ENCODE assay signal across 1 cellular context in genomic region chr1:25771246-25772114, GRCh38.
TF ChIP-seq lines count a peak whose summit lies in the region.

No MANE protein-coding gene starts in this region.

TF ChIP-seq in K562, 482 proteins besides CTCF, POLR2A, EP300 and RAD21 (continues in another document):
- TF ChIP-seq MEIS2 (IDR thresholded peaks at IDR 0.05; ENCODE audit: partially characterized antibody) (peak; percentile 97), TFAP4 (CRISPR knock-in tag; IDR thresholded peaks at IDR 0.05; ENCODE audit: borderline replicate concordance) (0 out of 2 replicates have a peak, but pooled peaks have one; percentile 15), TCF3 (CRISPR knock-in tag; IDR thresholded peaks at IDR 0.05) (no peak), ZFP36 (IDR thresholded peaks at IDR 0.05; ENCODE audit: low read depth, low read length, partially characterized antibody) (no peak), ZNF140 (CRISPR knock-in tag; IDR thresholded peaks at IDR 0.05) (no peak), FOXM1 (IDR thresholded peaks at IDR 0.05; ENCODE audit: low read depth) (no peak), FOXM1 (CRISPR knock-in tag; IDR thresholded peaks at IDR 0.05; ENCODE audit: low read depth) (no peak), HDAC2 (IDR thresholded peaks at IDR 0.05) (no peak), BRD4 (IDR thresholded peaks at IDR 0.05) (no peak), ZNF696 (CRISPR knock-in tag; conservative IDR thresholded peaks at IDR 0.05) (no peak), ZBTB33 (CRISPR knock-in tag; IDR thresholded peaks at IDR 0.05) (peak; percentile 20; the same call in 1 of the 2 replicates), ZNF133 (CRISPR knock-in tag; IDR thresholded peaks at IDR 0.05) (no peak), XRCC4 (IDR thresholded peaks at IDR 0.05; ENCODE audit: extremely low read depth, insufficient read depth, insufficient read length) (no peak), NCOA2 (IDR thresholded peaks at IDR 0.05; ENCODE audit: partially characterized antibody in 2 of 2) (no peak), HSF4 (CRISPR knock-in tag; IDR thresholded peaks at IDR 0.05; ENCODE audit: borderline replicate concordance) (no peak), KLF1 (tag; IDR thresholded peaks at IDR 0.05) (no peak), ZBED1 (IDR thresholded peaks at IDR 0.05) (no peak), MCM5 (IDR thresholded peaks at IDR 0.05; ENCODE audit: low read depth) (no peak), ZNF583 (CRISPR knock-in tag; IDR thresholded peaks at IDR 0.05) (no peak), CHD4 (IDR thresholded peaks at IDR 0.05; ENCODE audit: insufficient read depth, insufficient replicate concordance, low read depth, low read length, poor library complexity, severe bottlenecking) (no peak), ETV1 (tag; conservative IDR thresholded peaks at IDR 0.05; ENCODE audit: low read depth) (peak; percentile 77), RBM22 (IDR thresholded peaks at IDR 0.05; ENCODE audit: low read depth, low read length, poor library complexity, severe bottlenecking) (no peak), SMAD3 (CRISPR knock-in tag; conservative IDR thresholded peaks at IDR 0.05) (no peak), ETV5 (CRISPR knock-in tag; IDR thresholded peaks at IDR 0.05; ENCODE audit: low read depth) (no peak), RBM17 (IDR thresholded peaks at IDR 0.05; ENCODE audit: borderline replicate concordance, low read depth, low read length) (no peak), BHLHE40 (IDR thresholded peaks at IDR 0.05; ENCODE audit: low read length) (peak; percentile 58; the same call in 1 of the 2 replicates), ZKSCAN1 (IDR thresholded peaks at IDR 0.05; ENCODE audit: low read depth, low read length) (no peak)
- TF ChIP-seq, protein P1, sequence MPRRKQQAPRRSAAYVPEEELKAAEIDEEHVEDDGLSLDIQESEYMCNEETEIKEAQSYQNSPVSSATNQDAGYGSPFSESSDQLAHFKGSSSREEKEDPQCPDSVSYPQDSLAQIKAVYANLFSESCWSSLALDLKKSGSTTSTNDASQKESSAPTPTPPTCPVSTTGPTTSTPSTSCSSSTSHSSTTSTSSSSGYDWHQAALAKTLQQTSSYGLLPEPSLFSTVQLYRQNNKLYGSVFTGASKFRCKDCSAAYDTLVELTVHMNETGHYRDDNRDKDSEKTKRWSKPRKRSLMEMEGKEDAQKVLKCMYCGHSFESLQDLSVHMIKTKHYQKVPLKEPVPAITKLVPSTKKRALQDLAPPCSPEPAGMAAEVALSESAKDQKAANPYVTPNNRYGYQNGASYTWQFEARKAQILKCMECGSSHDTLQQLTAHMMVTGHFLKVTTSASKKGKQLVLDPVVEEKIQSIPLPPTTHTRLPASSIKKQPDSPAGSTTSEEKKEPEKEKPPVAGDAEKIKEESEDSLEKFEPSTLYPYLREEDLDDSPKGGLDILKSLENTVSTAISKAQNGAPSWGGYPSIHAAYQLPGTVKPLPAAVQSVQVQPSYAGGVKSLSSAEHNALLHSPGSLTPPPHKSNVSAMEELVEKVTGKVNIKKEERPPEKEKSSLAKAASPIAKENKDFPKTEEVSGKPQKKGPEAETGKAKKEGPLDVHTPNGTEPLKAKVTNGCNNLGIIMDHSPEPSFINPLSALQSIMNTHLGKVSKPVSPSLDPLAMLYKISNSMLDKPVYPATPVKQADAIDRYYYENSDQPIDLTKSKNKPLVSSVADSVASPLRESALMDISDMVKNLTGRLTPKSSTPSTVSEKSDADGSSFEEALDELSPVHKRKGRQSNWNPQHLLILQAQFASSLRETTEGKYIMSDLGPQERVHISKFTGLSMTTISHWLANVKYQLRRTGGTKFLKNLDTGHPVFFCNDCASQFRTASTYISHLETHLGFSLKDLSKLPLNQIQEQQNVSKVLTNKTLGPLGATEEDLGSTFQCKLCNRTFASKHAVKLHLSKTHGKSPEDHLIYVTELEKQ (CRISPR knock-in tag; IDR thresholded peaks at IDR 0.05) = no peak
- TF ChIP-seq, protein P2, sequence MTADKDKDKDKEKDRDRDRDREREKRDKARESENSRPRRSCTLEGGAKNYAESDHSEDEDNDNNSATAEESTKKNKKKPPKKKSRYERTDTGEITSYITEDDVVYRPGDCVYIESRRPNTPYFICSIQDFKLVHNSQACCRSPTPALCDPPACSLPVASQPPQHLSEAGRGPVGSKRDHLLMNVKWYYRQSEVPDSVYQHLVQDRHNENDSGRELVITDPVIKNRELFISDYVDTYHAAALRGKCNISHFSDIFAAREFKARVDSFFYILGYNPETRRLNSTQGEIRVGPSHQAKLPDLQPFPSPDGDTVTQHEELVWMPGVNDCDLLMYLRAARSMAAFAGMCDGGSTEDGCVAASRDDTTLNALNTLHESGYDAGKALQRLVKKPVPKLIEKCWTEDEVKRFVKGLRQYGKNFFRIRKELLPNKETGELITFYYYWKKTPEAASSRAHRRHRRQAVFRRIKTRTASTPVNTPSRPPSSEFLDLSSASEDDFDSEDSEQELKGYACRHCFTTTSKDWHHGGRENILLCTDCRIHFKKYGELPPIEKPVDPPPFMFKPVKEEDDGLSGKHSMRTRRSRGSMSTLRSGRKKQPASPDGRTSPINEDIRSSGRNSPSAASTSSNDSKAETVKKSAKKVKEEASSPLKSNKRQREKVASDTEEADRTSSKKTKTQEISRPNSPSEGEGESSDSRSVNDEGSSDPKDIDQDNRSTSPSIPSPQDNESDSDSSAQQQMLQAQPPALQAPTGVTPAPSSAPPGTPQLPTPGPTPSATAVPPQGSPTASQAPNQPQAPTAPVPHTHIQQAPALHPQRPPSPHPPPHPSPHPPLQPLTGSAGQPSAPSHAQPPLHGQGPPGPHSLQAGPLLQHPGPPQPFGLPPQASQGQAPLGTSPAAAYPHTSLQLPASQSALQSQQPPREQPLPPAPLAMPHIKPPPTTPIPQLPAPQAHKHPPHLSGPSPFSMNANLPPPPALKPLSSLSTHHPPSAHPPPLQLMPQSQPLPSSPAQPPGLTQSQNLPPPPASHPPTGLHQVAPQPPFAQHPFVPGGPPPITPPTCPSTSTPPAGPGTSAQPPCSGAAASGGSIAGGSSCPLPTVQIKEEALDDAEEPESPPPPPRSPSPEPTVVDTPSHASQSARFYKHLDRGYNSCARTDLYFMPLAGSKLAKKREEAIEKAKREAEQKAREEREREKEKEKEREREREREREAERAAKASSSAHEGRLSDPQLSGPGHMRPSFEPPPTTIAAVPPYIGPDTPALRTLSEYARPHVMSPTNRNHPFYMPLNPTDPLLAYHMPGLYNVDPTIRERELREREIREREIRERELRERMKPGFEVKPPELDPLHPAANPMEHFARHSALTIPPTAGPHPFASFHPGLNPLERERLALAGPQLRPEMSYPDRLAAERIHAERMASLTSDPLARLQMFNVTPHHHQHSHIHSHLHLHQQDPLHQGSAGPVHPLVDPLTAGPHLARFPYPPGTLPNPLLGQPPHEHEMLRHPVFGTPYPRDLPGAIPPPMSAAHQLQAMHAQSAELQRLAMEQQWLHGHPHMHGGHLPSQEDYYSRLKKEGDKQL (CRISPR knock-in tag; IDR thresholded peaks at IDR 0.05; ENCODE audit: borderline replicate concordance) = no peak
- TF ChIP-seq, protein P3, sequence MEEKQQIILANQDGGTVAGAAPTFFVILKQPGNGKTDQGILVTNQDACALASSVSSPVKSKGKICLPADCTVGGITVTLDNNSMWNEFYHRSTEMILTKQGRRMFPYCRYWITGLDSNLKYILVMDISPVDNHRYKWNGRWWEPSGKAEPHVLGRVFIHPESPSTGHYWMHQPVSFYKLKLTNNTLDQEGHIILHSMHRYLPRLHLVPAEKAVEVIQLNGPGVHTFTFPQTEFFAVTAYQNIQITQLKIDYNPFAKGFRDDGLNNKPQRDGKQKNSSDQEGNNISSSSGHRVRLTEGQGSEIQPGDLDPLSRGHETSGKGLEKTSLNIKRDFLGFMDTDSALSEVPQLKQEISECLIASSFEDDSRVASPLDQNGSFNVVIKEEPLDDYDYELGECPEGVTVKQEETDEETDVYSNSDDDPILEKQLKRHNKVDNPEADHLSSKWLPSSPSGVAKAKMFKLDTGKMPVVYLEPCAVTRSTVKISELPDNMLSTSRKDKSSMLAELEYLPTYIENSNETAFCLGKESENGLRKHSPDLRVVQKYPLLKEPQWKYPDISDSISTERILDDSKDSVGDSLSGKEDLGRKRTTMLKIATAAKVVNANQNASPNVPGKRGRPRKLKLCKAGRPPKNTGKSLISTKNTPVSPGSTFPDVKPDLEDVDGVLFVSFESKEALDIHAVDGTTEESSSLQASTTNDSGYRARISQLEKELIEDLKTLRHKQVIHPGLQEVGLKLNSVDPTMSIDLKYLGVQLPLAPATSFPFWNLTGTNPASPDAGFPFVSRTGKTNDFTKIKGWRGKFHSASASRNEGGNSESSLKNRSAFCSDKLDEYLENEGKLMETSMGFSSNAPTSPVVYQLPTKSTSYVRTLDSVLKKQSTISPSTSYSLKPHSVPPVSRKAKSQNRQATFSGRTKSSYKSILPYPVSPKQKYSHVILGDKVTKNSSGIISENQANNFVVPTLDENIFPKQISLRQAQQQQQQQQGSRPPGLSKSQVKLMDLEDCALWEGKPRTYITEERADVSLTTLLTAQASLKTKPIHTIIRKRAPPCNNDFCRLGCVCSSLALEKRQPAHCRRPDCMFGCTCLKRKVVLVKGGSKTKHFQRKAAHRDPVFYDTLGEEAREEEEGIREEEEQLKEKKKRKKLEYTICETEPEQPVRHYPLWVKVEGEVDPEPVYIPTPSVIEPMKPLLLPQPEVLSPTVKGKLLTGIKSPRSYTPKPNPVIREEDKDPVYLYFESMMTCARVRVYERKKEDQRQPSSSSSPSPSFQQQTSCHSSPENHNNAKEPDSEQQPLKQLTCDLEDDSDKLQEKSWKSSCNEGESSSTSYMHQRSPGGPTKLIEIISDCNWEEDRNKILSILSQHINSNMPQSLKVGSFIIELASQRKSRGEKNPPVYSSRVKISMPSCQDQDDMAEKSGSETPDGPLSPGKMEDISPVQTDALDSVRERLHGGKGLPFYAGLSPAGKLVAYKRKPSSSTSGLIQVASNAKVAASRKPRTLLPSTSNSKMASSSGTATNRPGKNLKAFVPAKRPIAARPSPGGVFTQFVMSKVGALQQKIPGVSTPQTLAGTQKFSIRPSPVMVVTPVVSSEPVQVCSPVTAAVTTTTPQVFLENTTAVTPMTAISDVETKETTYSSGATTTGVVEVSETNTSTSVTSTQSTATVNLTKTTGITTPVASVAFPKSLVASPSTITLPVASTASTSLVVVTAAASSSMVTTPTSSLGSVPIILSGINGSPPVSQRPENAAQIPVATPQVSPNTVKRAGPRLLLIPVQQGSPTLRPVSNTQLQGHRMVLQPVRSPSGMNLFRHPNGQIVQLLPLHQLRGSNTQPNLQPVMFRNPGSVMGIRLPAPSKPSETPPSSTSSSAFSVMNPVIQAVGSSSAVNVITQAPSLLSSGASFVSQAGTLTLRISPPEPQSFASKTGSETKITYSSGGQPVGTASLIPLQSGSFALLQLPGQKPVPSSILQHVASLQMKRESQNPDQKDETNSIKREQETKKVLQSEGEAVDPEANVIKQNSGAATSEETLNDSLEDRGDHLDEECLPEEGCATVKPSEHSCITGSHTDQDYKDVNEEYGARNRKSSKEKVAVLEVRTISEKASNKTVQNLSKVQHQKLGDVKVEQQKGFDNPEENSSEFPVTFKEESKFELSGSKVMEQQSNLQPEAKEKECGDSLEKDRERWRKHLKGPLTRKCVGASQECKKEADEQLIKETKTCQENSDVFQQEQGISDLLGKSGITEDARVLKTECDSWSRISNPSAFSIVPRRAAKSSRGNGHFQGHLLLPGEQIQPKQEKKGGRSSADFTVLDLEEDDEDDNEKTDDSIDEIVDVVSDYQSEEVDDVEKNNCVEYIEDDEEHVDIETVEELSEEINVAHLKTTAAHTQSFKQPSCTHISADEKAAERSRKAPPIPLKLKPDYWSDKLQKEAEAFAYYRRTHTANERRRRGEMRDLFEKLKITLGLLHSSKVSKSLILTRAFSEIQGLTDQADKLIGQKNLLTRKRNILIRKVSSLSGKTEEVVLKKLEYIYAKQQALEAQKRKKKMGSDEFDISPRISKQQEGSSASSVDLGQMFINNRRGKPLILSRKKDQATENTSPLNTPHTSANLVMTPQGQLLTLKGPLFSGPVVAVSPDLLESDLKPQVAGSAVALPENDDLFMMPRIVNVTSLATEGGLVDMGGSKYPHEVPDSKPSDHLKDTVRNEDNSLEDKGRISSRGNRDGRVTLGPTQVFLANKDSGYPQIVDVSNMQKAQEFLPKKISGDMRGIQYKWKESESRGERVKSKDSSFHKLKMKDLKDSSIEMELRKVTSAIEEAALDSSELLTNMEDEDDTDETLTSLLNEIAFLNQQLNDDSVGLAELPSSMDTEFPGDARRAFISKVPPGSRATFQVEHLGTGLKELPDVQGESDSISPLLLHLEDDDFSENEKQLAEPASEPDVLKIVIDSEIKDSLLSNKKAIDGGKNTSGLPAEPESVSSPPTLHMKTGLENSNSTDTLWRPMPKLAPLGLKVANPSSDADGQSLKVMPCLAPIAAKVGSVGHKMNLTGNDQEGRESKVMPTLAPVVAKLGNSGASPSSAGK (IDR thresholded peaks at IDR 0.05) = no peak
